Comparison of ENCODE assay signal across 26 cellular contexts in the genomic region with DNA sequence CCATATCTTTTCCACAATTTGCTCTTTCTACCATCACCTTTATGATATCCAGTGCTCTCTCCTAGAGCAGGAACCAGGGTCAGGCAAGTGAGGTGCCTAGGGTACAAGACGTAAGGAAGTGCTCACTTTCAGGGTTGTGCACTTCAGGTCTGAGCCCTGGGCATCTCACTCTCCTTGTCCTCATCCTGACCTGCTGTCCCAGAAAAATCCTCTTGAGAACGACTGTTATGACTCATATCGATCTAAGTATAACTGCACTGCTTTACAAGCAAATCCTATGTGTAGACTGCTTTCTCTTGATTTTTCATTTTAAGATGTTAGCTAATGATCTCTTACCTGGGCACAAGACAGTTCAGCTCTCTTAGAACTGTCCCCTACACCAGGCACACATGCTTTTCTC.
"Had no signal": no experiment of that assay in that cellular context is flagged by ENCODE, and none has a peak within 500 bp of the region (broad histone marks: within the 10 kb centered on the region; RNA-seq: fewer than 3 reads in every experiment).

No MANE protein-coding gene starts in this region.

- H3K27me3 ChIP-seq: breast epithelium, esophagus squamous epithelium, gastroesophageal sphincter, hepatocyte, testis, transverse colon, uterus had no signal

- H3K27ac ChIP-seq: breast epithelium, epithelial cell of prostate, esophagus squamous epithelium, gastroesophageal sphincter, hepatocyte, spleen, testis, transverse colon, uterus had no signal

- H3K9me3 ChIP-seq: breast epithelium, esophagus squamous epithelium, gastroesophageal sphincter, mucosa of descending colon, spleen, testis, transverse colon, uterus had no signal

- DNase-seq: activated CD4-positive, alpha-beta memory T cell treated with anti-CD3 and anti-CD28 coated beads, Interleukin-2, amount 10 ng/mL, durations not matched to agents 7 days and 5 days; activated CD4-positive, alpha-beta T cell treated with anti-CD3 and anti-CD28 coated beads, Interleukin-2, amount 10 ng/mL, durations not matched to agents 7 days and 5 days; activated CD4-positive, CD25-positive, alpha-beta regulatory T cell treated with anti-CD3 and anti-CD28 coated beads, Interleukin-2, amount 50 U/mL, for 72 hours; activated CD8-positive, alpha-beta memory T cell treated with anti-CD3 and anti-CD28 coated beads, Interleukin-2, amount 50 U/mL, for 48 hours; activated gamma-delta T cell treated with Interleukin-2 at 50 U/mL for 16 hours; activated naive CD8-positive, alpha-beta T cell treated with anti-CD3 and anti-CD28 coated beads, Interleukin-2, amount 50 U/mL, for 24 hours; activated T-cell treated with anti-CD3 and anti-CD28 coated beads, Interleukin-2, amount 50 U/mL, for 4 hours; dermis blood vessel endothelial cell; effector CD4-positive, alpha-beta T cell; esophagus squamous epithelium; kidney; left colon; mucosa of descending colon; posterior cingulate gyrus; right cardiac atrium; spleen; stimulated activated naive CD4-positive, alpha-beta T cell treated with Interleukin-2 at 50 U/mL for 16 hours; T-helper 2 cell; testis; transverse colon; uterus had no signal

- ATAC-seq: activated naive CD8-positive, alpha-beta T cell treated with anti-CD3 and anti-CD28 coated beads, Interleukin-2, amount 50 U/mL, for 24 hours; activated T-cell treated with anti-CD3 and anti-CD28 coated beads, Interleukin-2, amount 50 U/mL, for 4 hours; activated T-helper 17 cell treated with anti-CD3 and anti-CD28 coated beads, Interleukin-2, amount 50 U/mL, for 72 hours; gastroesophageal sphincter; left colon; mucosa of descending colon had no signal

- H3K4me1 ChIP-seq: breast epithelium, esophagus squamous epithelium, gastroesophageal sphincter, testis, uterus had no signal

- H3K36me3 ChIP-seq: breast epithelium, esophagus squamous epithelium, gastroesophageal sphincter, spleen, transverse colon, uterus had no signal

- H3K4me3 ChIP-seq: breast epithelium, esophagus squamous epithelium, gastroesophageal sphincter, hepatocyte, mucosa of descending colon, spleen, testis, transverse colon, uterus had no signal
